In the genomic region with DNA sequence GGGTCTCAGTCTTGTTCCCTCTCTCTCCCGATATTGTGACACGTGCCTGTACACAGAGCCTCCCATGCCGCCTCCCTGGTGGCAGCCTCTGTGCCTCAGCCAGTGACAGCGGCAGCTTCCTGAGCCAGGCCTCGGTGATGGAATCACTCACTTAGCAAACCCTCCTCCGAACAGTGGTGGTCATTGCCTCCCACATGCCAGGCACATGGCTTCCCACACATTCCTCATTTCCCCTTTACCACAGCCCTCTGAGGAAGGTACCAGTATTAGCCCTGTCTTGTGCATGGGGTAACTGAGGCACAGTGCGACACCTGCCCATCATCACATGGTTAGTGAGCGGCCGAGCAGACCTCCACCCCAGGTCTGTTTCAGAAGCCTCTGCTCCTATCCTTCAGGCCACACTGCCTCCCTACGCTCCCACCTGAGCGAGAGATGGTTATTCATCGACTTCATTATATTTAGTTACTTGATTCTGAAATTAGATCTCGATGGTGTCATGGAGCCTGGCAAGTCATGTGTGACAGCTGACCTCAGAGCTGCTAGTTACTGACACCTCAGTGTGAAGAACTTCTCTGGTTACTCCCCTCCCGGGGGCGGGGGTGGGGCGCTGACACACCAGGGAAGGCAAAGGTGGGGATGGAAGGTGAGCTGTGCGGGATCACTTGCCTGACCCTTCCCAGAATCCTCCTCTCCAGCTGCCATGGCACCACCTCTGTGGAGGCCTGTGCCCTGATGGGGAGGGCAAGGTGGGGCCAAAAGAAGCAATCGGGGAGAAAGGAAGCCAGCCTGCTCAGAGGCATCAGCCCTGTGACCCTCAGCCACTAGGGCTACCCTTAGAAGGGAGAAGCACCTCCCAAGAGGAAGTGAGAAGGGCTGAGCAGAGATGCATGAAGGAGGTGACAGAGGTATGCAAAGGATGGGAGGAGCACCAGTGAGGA, we compare ENCODE assay signal across 9 cellular contexts. TPM values are rescaled to one million over a fixed set of nuclear protein-coding genes. Genes with fewer than 3 reads are reported as not detected.
DNase-seq lines count a peak whose midpoint lies in the region; ATAC-seq and TF ChIP-seq lines count a peak whose summit lies in the region.
"Had no signal": no experiment of that assay in that cellular context is flagged by ENCODE, and none has a peak within 500 bp of the region (broad histone marks: within the 10 kb centered on the region; RNA-seq: fewer than 3 reads in every experiment).

No MANE protein-coding gene starts in this region.

- H3K36me3 ChIP-seq in Peyer's patch = no peaks in the 10 kb centered on the region
- H3K36me3 ChIP-seq: BE2C had no signal

- no peaks in the 10 kb centered on the region for H3K9me3 ChIP-seq in Peyer's patch
- H3K9me3 ChIP-seq: BE2C had no signal

- no peak for TF ChIP-seq POLR2A in Peyer's patch (IDR thresholded peaks at IDR 0.05)

- ATAC-seq in left cardiac atrium (peak; percentile 34 to 62), HG02884 (IDR thresholded peaks at IDR 0.05; ENCODE audit: unreplicated experiment) (peak; percentile 69)
- ATAC-seq in activated CD8-positive, alpha-beta T cell treated with anti-CD3 and anti-CD28 coated beads for 36 hours = no peak

- H3K27me3 Mint-ChIP-seq in activated CD8-positive, alpha-beta T cell treated with anti-CD3 and anti-CD28 coated beads for 36 hours = no peaks in the 10 kb centered on the region

- H3K27ac ChIP-seq in Peyer's patch (peak overlapping the region in 1 of 4 donors; percentile 2), temporal lobe (ENCODE audit: low read depth, low read length) (peak overlapping the region; percentile 90)

- peak overlapping the region in 1 of 4 donors; percentile 12 for H3K4me3 ChIP-seq in Peyer's patch

- CTCF ChIA-PET in activated CD8-positive, alpha-beta T cell treated with anti-CD3 and anti-CD28 coated beads for 36 hours (lab: Charles Lee) = no interaction called here

- POLR2A ChIA-PET in activated CD8-positive, alpha-beta T cell treated with anti-CD3 and anti-CD28 coated beads for 36 hours (lab: Charles Lee) = interaction anchor here (1.0 kb wide), 1 partner anchor 22 kb away, joined by 3 read pairs; no protein-coding TSS in a partner anchor

- intact Hi-C loops in left cardiac atrium (cut with DNase I) (loop anchor here in 1 of 2 donors (10.0 kb wide), 2 partner anchors 115 to 195 kb away; no protein-coding TSS in a partner anchor), cardiac septum (cut with DNase I) (no loop called here)
- intact Hi-C loops in activated CD8-positive, alpha-beta T cell treated with anti-CD3 and anti-CD28 coated beads for 36 hours (cut with micrococcal nuclease) = loop anchor here (10.0 kb wide), 1 partner anchor 195 kb away; no protein-coding TSS in a partner anchor

- H3K27ac Mint-ChIP-seq in activated CD8-positive, alpha-beta T cell treated with anti-CD3 and anti-CD28 coated beads for 36 hours = no peak overlapping the region

- no peaks in the 10 kb centered on the region for H3K27me3 ChIP-seq in Peyer's patch
- H3K27me3 ChIP-seq: BE2C had no signal

- H3K4me1 Mint-ChIP-seq in activated CD8-positive, alpha-beta T cell treated with anti-CD3 and anti-CD28 coated beads for 36 hours (ENCODE audit: low read depth) = no peaks in the 10 kb centered on the region

- no peaks in the 10 kb centered on the region for H3K4me1 ChIP-seq in Peyer's patch

- H3K36me3 Mint-ChIP-seq in activated CD8-positive, alpha-beta T cell treated with anti-CD3 and anti-CD28 coated beads for 36 hours (ENCODE audit: low read depth) = no peaks in the 10 kb centered on the region

- no peaks in the 10 kb centered on the region for H3K9me3 Mint-ChIP-seq in activated CD8-positive, alpha-beta T cell treated with anti-CD3 and anti-CD28 coated beads for 36 hours

- H3K4me3 Mint-ChIP-seq in activated CD8-positive, alpha-beta T cell treated with anti-CD3 and anti-CD28 coated beads for 36 hours = no peak overlapping the region

- peak; percentile 48 for DNase-seq in left cardiac atrium
- no peak for DNase-seq in cardiac septum (ENCODE audit: low spot score)
- DNase-seq in Peyer's patch = peak in 2 of 3 donors; percentile 57 to 64
- no peak for DNase-seq in activated CD8-positive, alpha-beta T cell treated with anti-CD3 and anti-CD28 coated beads for 36 hours
- no peak for DNase-seq in amygdala (lab: John Stamatoyannopoulos, UW)
- DNase-seq in SIG-M5 treated with dmso at 0.1 percent for 504 hours (lab: John Stamatoyannopoulos, UW; ENCODE audit: unreplicated experiment) = no peak
- DNase-seq: BE2C had no signal

- TF ChIP-seq CTCF in Peyer's patch (IDR thresholded peaks at IDR 0.05) = no peak
- TF ChIP-seq CTCF in activated CD8-positive, alpha-beta T cell treated with anti-CD3 and anti-CD28 coated beads for 36 hours (IDR thresholded peaks at IDR 0.05) = no peak

RNA-seq across cellular contexts. Expression of a gene that starts 17.9 kb away (rescaled TPM):
- total RNA-seq in left cardiac atrium = 1 to 10 TPM; 2.9 to 4.7 TPM
- total RNA-seq in cardiac septum = 6.2 TPM
- 1 to 10 TPM in 3 of 4 donors, under 1 TPM in 1; 0.35 to 4.3 (median 4.1) TPM for total RNA-seq in Peyer's patch
- total RNA-seq in temporal lobe = 52.6 TPM
- 1 to 10 TPM; 1.0 to 2.1 TPM for total RNA-seq in activated CD8-positive, alpha-beta T cell treated with anti-CD3 and anti-CD28 coated beads for 36 hours

Comparison
In these comparisons a context has a peak if more than half of its experiments do, and no peak if none do; other contexts are left out.
1. DNase-seq: peak in left cardiac atrium (single experiment) and Peyer's patch (2 of 3); none in cardiac septum (single experiment), activated CD8-positive, alpha-beta T cell treated with anti-CD3 and anti-CD28 coated beads for 36 hours (single experiment), amygdala (0 of 56) and SIG-M5 treated with dmso at 0.1 percent for 504 hours (single experiment).